1 cellular context compared by ENCODE assay signal in genomic region chrX:482702-483203, GRCh38.
TF ChIP-seq lines count a peak whose summit lies in the region.

No MANE protein-coding gene starts in this region.

TF ChIP-seq in HEK293, 187 proteins besides CTCF, POLR2A, EP300 and RAD21 (continued from another document):
- peak; percentile 85 for TF ChIP-seq PATZ1 (tag by site-specific recombination; IDR thresholded peaks at IDR 0.05)
- TF ChIP-seq ZNF133 (tag by site-specific recombination; IDR thresholded peaks at IDR 0.05) = no peak
- no peak for TF ChIP-seq YY1 (tag by site-specific recombination; IDR thresholded peaks at IDR 0.05)
- 0 out of 2 replicates have a peak, but pooled peaks have one; percentile 10 for TF ChIP-seq ZBTB48 (tag by site-specific recombination; IDR thresholded peaks at IDR 0.05)
- no peak for TF ChIP-seq ZNF555 (tag by site-specific recombination; conservative IDR thresholded peaks at IDR 0.05)
- no peak for TF ChIP-seq ZNF768 (tag by site-specific recombination; IDR thresholded peaks at IDR 0.05)
